In the genomic region with DNA sequence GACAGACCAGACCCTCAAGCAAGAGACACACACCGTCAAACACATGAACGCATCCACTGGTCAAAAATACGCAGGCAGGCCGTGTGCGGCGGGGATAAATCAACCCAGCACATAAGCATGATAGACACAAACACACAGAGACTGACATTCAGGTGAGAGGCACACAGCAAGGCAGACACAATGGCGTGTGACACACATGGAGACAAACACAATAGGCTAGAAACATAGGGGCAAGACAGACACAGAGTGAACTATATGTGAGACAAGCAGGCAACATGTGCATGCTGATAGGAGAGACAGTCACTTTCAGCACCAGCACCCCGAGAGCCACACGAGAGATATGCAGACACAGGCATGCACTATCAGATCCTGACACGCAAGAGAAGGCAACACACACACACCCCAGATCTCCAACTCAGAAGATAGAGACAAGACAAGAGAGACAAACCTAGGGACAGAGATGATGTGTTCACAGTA, we compare ENCODE assay signal across 1 cellular context.
TF ChIP-seq lines count a peak whose summit lies in the region.

No MANE protein-coding gene starts in this region.

TF ChIP-seq in K562, 482 proteins besides CTCF, POLR2A, EP300 and RAD21 (continued from another document and continues in another):
- TF ChIP-seq FIP1L1 (IDR thresholded peaks at IDR 0.05; ENCODE audit: low read depth, low read length, poor library complexity, severe bottlenecking) (no peak), GMEB1 (CRISPR knock-in tag; IDR thresholded peaks at IDR 0.05) (0 out of 2 replicates have a peak, but pooled peaks have one; percentile 3), SMARCB1 (IDR thresholded peaks at IDR 0.05; ENCODE audit: insufficient read length, low read depth) (no peak), LCOR (CRISPR knock-in tag; IDR thresholded peaks at IDR 0.05) (no peak), SREBF1 (IDR thresholded peaks at IDR 0.05; ENCODE audit: borderline replicate concordance, low read depth, low read length) (no peak), E2F1 (CRISPR knock-in tag; IDR thresholded peaks at IDR 0.05) (no peak), NCOA6 (IDR thresholded peaks at IDR 0.05) (no peak), HEY1 (CRISPR knock-in tag; IDR thresholded peaks at IDR 0.05; ENCODE audit: borderline replicate concordance) (no peak), TSC22D4 (tag; IDR thresholded peaks at IDR 0.05) (no peak), HDAC2 (IDR thresholded peaks at IDR 0.05) (no peak; the same call in none of the 2 replicates), MAFG (tag; conservative IDR thresholded peaks at IDR 0.05) (no peak; the same call in 1 of the 2 replicates), PPARD (CRISPR knock-in tag; IDR thresholded peaks at IDR 0.05) (no peak), CHD2 (IDR thresholded peaks at IDR 0.05; ENCODE audit: low read depth, low read length) (no peak), BRCA1 (IDR thresholded peaks at IDR 0.05) (no peak), BRCA1 (CRISPR knock-in tag; IDR thresholded peaks at IDR 0.05) (no peak), NBN (IDR thresholded peaks at IDR 0.05; ENCODE audit: low read depth) (peak; percentile 58; the same call in 1 of the 2 replicates), ZNF764 (CRISPR knock-in tag; IDR thresholded peaks at IDR 0.05; ENCODE audit: low read depth) (no peak), JUN (IDR thresholded peaks at IDR 0.05; ENCODE audit: borderline replicate concordance, low read depth, low read length) (peak; percentile 50; the same call in 1 of the 2 replicates), JUN (CRISPR knock-in tag; IDR thresholded peaks at IDR 0.05; ENCODE audit: borderline replicate concordance) (no peak), KLF6 (CRISPR knock-in tag; IDR thresholded peaks at IDR 0.05; ENCODE audit: borderline replicate concordance) (peak; percentile 7; the same call in 1 of the 2 replicates), ZFPM2 (CRISPR knock-in tag; IDR thresholded peaks at IDR 0.05) (no peak), ZNF551 (CRISPR knock-in tag; IDR thresholded peaks at IDR 0.05) (no peak), ZKSCAN1 (IDR thresholded peaks at IDR 0.05; ENCODE audit: low read depth, low read length) (peak; percentile 66; the same call in 1 of the 2 replicates), TAF7 (tag; IDR thresholded peaks at IDR 0.05) (no peak), HMG20A (CRISPR knock-in tag; conservative IDR thresholded peaks at IDR 0.05) (no peak), MCM3 (IDR thresholded peaks at IDR 0.05) (no peak), STAT5A (IDR thresholded peaks at IDR 0.05; ENCODE audit: borderline replicate concordance, low read length) (peak; percentile 85), CHCHD3 (CRISPR knock-in tag; IDR thresholded peaks at IDR 0.05) (no peak), ZNF75A (CRISPR knock-in tag; IDR thresholded peaks at IDR 0.05) (no peak), NR4A1 (CRISPR knock-in tag; IDR thresholded peaks at IDR 0.05) (no peak), NR4A1 (tag; IDR thresholded peaks at IDR 0.05) (0 out of 2 replicates have a peak, but pooled peaks have one; percentile 15), CTBP1 (IDR thresholded peaks at IDR 0.05; ENCODE audit: borderline replicate concordance) (peak; percentile 80; the same call in 1 of the 2 replicates), ELK3 (CRISPR knock-in tag; IDR thresholded peaks at IDR 0.05) (no peak), E2F5 (CRISPR knock-in tag; IDR thresholded peaks at IDR 0.05) (no peak), RB1 (IDR thresholded peaks at IDR 0.05; ENCODE audit: low read depth) (no peak), STAG1 (CRISPR knock-in tag; IDR thresholded peaks at IDR 0.05; ENCODE audit: borderline replicate concordance) (no peak), RBM22 (IDR thresholded peaks at IDR 0.05; ENCODE audit: low read depth, low read length, poor library complexity, severe bottlenecking) (no peak), ZMIZ1 (IDR thresholded peaks at IDR 0.05; ENCODE audit: low read depth in 2 of 2, low read length in 2 of 2) (peak in 1 of 2 experiments; percentile 88; a peak in 2 of 4 replicates), ZFX (CRISPR knock-in tag; IDR thresholded peaks at IDR 0.05) (0 out of 2 replicates have a peak, but pooled peaks have one; percentile 1), RBM39 (optimal IDR thresholded peaks at IDR 0.05; ENCODE audit: low read depth, low read length) (no peak), FUS (optimal IDR thresholded peaks at IDR 0.05; ENCODE audit: low read depth, low read length) (no peak), IRF9 (tag; IDR thresholded peaks at IDR 0.05) (no peak), ZBED1 (IDR thresholded peaks at IDR 0.05) (no peak)
- TF ChIP-seq, protein P1, sequence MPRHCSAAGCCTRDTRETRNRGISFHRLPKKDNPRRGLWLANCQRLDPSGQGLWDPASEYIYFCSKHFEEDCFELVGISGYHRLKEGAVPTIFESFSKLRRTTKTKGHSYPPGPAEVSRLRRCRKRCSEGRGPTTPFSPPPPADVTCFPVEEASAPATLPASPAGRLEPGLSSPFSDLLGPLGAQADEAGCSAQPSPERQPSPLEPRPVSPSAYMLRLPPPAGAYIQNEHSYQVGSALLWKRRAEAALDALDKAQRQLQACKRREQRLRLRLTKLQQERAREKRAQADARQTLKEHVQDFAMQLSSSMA (CRISPR knock-in tag; IDR thresholded peaks at IDR 0.05): no peak
- TF ChIP-seq, protein P2, sequence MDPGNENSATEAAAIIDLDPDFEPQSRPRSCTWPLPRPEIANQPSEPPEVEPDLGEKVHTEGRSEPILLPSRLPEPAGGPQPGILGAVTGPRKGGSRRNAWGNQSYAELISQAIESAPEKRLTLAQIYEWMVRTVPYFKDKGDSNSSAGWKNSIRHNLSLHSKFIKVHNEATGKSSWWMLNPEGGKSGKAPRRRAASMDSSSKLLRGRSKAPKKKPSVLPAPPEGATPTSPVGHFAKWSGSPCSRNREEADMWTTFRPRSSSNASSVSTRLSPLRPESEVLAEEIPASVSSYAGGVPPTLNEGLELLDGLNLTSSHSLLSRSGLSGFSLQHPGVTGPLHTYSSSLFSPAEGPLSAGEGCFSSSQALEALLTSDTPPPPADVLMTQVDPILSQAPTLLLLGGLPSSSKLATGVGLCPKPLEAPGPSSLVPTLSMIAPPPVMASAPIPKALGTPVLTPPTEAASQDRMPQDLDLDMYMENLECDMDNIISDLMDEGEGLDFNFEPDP (CRISPR knock-in tag; IDR thresholded peaks at IDR 0.05): no peak
- TF ChIP-seq, protein P3, sequence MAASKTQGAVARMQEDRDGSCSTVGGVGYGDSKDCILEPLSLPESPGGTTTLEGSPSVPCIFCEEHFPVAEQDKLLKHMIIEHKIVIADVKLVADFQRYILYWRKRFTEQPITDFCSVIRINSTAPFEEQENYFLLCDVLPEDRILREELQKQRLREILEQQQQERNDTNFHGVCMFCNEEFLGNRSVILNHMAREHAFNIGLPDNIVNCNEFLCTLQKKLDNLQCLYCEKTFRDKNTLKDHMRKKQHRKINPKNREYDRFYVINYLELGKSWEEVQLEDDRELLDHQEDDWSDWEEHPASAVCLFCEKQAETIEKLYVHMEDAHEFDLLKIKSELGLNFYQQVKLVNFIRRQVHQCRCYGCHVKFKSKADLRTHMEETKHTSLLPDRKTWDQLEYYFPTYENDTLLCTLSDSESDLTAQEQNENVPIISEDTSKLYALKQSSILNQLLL (CRISPR knock-in tag; IDR thresholded peaks at IDR 0.05; ENCODE audit: borderline replicate concordance): no peak
- TF ChIP-seq, protein P4, sequence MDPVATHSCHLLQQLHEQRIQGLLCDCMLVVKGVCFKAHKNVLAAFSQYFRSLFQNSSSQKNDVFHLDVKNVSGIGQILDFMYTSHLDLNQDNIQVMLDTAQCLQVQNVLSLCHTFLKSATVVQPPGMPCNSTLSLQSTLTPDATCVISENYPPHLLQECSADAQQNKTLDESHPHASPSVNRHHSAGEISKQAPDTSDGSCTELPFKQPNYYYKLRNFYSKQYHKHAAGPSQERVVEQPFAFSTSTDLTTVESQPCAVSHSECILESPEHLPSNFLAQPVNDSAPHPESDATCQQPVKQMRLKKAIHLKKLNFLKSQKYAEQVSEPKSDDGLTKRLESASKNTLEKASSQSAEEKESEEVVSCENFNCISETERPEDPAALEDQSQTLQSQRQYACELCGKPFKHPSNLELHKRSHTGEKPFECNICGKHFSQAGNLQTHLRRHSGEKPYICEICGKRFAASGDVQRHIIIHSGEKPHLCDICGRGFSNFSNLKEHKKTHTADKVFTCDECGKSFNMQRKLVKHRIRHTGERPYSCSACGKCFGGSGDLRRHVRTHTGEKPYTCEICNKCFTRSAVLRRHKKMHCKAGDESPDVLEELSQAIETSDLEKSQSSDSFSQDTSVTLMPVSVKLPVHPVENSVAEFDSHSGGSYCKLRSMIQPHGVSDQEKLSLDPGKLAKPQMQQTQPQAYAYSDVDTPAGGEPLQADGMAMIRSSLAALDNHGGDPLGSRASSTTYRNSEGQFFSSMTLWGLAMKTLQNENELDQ (CRISPR knock-in tag; IDR thresholded peaks at IDR 0.05; ENCODE audit: borderline replicate concordance): no peak
- TF ChIP-seq, protein P5, sequence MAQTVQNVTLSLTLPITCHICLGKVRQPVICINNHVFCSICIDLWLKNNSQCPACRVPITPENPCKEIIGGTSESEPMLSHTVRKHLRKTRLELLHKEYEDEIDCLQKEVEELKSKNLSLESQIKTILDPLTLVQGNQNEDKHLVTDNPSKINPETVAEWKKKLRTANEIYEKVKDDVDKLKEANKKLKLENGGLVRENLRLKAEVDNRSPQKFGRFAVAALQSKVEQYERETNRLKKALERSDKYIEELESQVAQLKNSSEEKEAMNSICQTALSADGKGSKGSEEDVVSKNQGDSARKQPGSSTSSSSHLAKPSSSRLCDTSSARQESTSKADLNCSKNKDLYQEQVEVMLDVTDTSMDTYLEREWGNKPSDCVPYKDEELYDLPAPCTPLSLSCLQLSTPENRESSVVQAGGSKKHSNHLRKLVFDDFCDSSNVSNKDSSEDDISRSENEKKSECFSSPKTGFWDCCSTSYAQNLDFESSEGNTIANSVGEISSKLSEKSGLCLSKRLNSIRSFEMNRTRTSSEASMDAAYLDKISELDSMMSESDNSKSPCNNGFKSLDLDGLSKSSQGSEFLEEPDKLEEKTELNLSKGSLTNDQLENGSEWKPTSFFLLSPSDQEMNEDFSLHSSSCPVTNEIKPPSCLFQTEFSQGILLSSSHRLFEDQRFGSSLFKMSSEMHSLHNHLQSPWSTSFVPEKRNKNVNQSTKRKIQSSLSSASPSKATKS (CRISPR knock-in tag; IDR thresholded peaks at IDR 0.05): no peak
